Comparison of ENCODE assay signal across 10 cellular contexts in genomic region chr9:31908158-31908890, GRCh38.
A peak's percentile ranks its signal among the peaks of the same experiment; 100 is the strongest.
DNase-seq lines count a peak whose midpoint lies in the region; ATAC-seq and TF ChIP-seq lines count a peak whose summit lies in the region.
"Had no signal": no experiment of that assay in that cellular context is flagged by ENCODE, and none has a peak within 500 bp of the region (broad histone marks: within the 10 kb centered on the region; RNA-seq: fewer than 3 reads in every experiment).

No MANE protein-coding gene starts in this region.

- ATAC-seq in HG02981 (IDR thresholded peaks at IDR 0.05; ENCODE audit: unreplicated experiment), result peak; percentile 84
- ATAC-seq in stimulated activated naive B cell treated with anti-CD40 and anti-IgM and Interleukin-4, amounts not matched to agents 10 μg/mL and 1 μg/mL and 100 μg/mL, for 72 hours (replicated peaks), result peak in 1 of 2 donors; percentile 65

- no peaks in the 10 kb centered on the region for H3K79me2 ChIP-seq in OCI-LY1 (ENCODE audit: insufficient read depth, low read length)

- H3K4me1 Mint-ChIP-seq in activated CD4-positive, alpha-beta T cell treated with anti-CD3 and anti-CD28 coated beads, Interleukin-2, amount 10 ng/mL, durations not matched to agents 7 days and 5 days, result no peaks in the 10 kb centered on the region
- peaks cover 0 to 3% of the 10 kb centered on the region in 2 donors for H3K4me1 Mint-ChIP-seq in stimulated activated naive B cell treated with anti-CD40 and anti-IgM and Interleukin-4, amounts not matched to agents 10 μg/mL and 1 μg/mL and 100 μg/mL, for 72 hours

- H3K36me3 ChIP-seq in OCI-LY1 (ENCODE audit: insufficient read depth, low read length), result no peaks in the 10 kb centered on the region
- H3K36me3 ChIP-seq: esophagus muscularis mucosa, uterus had no signal

- no peak for DNase-seq in activated CD4-positive, alpha-beta T cell treated with anti-CD3 and anti-CD28 coated beads, Interleukin-2, amount 10 ng/mL, durations not matched to agents 7 days and 5 days
- no peak for DNase-seq in activated CD4-positive, alpha-beta T cell treated with anti-CD3 and anti-CD28 coated beads, Interleukin-2, amount 50 U/mL, for 1 hour
- no peak for DNase-seq in stimulated activated naive B cell treated with anti-CD40 and anti-IgM and Interleukin-4, amounts not matched to agents 10 μg/mL and 1 μg/mL and 100 μg/mL, for 72 hours
- no peak for DNase-seq in NCI-H1694 treated with DMSO at 0.1 percent for 48 hours (lab: John Stamatoyannopoulos, UW)
- no peak for DNase-seq in SHP77 treated with DMSO at 0.1 percent for 48 hours (lab: John Stamatoyannopoulos, UW)
- no peak for DNase-seq in NCI-H524 (lab: John Stamatoyannopoulos, UW)
- DNase-seq: uterus had no signal

- H3K9me3 Mint-ChIP-seq in activated CD4-positive, alpha-beta T cell treated with anti-CD3 and anti-CD28 coated beads, Interleukin-2, amount 10 ng/mL, durations not matched to agents 7 days and 5 days, result no peaks in the 10 kb centered on the region
- peaks cover 0 to 2% of the 10 kb centered on the region in 2 donors for H3K9me3 Mint-ChIP-seq in stimulated activated naive B cell treated with anti-CD40 and anti-IgM and Interleukin-4, amounts not matched to agents 10 μg/mL and 1 μg/mL and 100 μg/mL, for 72 hours

- H3K4me1 ChIP-seq in OCI-LY1 (ENCODE audit: insufficient read depth, low read length, severe bottlenecking), result no peaks in the 10 kb centered on the region
- H3K4me1 ChIP-seq: esophagus muscularis mucosa, uterus had no signal

- no peak overlapping the region for H2AFZ ChIP-seq in OCI-LY1 (ENCODE audit: low read length)

- no peak overlapping the region for H3K27ac Mint-ChIP-seq in activated CD4-positive, alpha-beta T cell treated with anti-CD3 and anti-CD28 coated beads, Interleukin-2, amount 10 ng/mL, durations not matched to agents 7 days and 5 days
- H3K27ac Mint-ChIP-seq in stimulated activated naive B cell treated with anti-CD40 and anti-IgM and Interleukin-4, amounts not matched to agents 10 μg/mL and 1 μg/mL and 100 μg/mL, for 72 hours, result peak overlapping the region; percentile 43

- no peaks in the 10 kb centered on the region for H3F3A ChIP-seq in OCI-LY1 (ENCODE audit: insufficient read depth, low read length)

- no peaks in the 10 kb centered on the region for H3K27me3 ChIP-seq in OCI-LY1 (ENCODE audit: insufficient read depth, low read length)
- H3K27me3 ChIP-seq: esophagus muscularis mucosa, uterus had no signal

- H3K4me2 ChIP-seq in OCI-LY1 (ENCODE audit: low read length), result peak overlapping the region; percentile 1; the same call in 1 of the 2 replicates

- no peaks in the 10 kb centered on the region for H3K36me3 Mint-ChIP-seq in activated CD4-positive, alpha-beta T cell treated with anti-CD3 and anti-CD28 coated beads, Interleukin-2, amount 10 ng/mL, durations not matched to agents 7 days and 5 days (ENCODE audit: low read depth)
- H3K36me3 Mint-ChIP-seq in stimulated activated naive B cell treated with anti-CD40 and anti-IgM and Interleukin-4, amounts not matched to agents 10 μg/mL and 1 μg/mL and 100 μg/mL, for 72 hours, result no peaks in the 10 kb centered on the region

- H3K9me2 ChIP-seq in OCI-LY1 (ENCODE audit: low read depth, low read length), result no peaks in the 10 kb centered on the region

- no peaks in the 10 kb centered on the region for H4K20me1 ChIP-seq in OCI-LY1 (ENCODE audit: insufficient read depth, low read length)

- no peak overlapping the region for H3K9ac ChIP-seq in OCI-LY1 (ENCODE audit: low read length)

- no peak for TF ChIP-seq CTCF in OCI-LY1 (IDR thresholded peaks at IDR 0.05; ENCODE audit: low read length)

- CTCF ChIA-PET in activated CD4-positive, alpha-beta T cell treated with anti-CD3 and anti-CD28 coated beads, Interleukin-2, amount 10 ng/mL, durations not matched to agents 7 days and 5 days (lab: Charles Lee), result no interaction called here

- no peak overlapping the region for H3K4me3 ChIP-seq in OCI-LY1 (ENCODE audit: low read depth, low read length, poor library complexity, severe bottlenecking)
- H3K4me3 ChIP-seq: esophagus muscularis mucosa, uterus had no signal

- H3K4me3 Mint-ChIP-seq in activated CD4-positive, alpha-beta T cell treated with anti-CD3 and anti-CD28 coated beads, Interleukin-2, amount 10 ng/mL, durations not matched to agents 7 days and 5 days, result peak overlapping the region; percentile 19
- H3K4me3 Mint-ChIP-seq in stimulated activated naive B cell treated with anti-CD40 and anti-IgM and Interleukin-4, amounts not matched to agents 10 μg/mL and 1 μg/mL and 100 μg/mL, for 72 hours, result peak overlapping the region in 1 of 2 donors; percentile 25

- POLR2A ChIA-PET in activated CD4-positive, alpha-beta T cell treated with anti-CD3 and anti-CD28 coated beads, Interleukin-2, amount 10 ng/mL, durations not matched to agents 7 days and 5 days (lab: Charles Lee), result no interaction called here

- no peaks in the 10 kb centered on the region for H3K9me3 ChIP-seq in OCI-LY1 (ENCODE audit: low read length)
- H3K9me3 ChIP-seq: esophagus muscularis mucosa, uterus had no signal

- no peak overlapping the region for H3K27ac ChIP-seq in OCI-LY1 (ENCODE audit: low read depth, low read length, poor library complexity, severe bottlenecking)
- H3K27ac ChIP-seq: esophagus muscularis mucosa, uterus had no signal

- H3K27me3 Mint-ChIP-seq in activated CD4-positive, alpha-beta T cell treated with anti-CD3 and anti-CD28 coated beads, Interleukin-2, amount 10 ng/mL, durations not matched to agents 7 days and 5 days, result no peaks in the 10 kb centered on the region
- H3K27me3 Mint-ChIP-seq in stimulated activated naive B cell treated with anti-CD40 and anti-IgM and Interleukin-4, amounts not matched to agents 10 μg/mL and 1 μg/mL and 100 μg/mL, for 72 hours, result no peaks in the 10 kb centered on the region
